Comparison of ENCODE assay signal across 19 cellular contexts in the genomic region with DNA sequence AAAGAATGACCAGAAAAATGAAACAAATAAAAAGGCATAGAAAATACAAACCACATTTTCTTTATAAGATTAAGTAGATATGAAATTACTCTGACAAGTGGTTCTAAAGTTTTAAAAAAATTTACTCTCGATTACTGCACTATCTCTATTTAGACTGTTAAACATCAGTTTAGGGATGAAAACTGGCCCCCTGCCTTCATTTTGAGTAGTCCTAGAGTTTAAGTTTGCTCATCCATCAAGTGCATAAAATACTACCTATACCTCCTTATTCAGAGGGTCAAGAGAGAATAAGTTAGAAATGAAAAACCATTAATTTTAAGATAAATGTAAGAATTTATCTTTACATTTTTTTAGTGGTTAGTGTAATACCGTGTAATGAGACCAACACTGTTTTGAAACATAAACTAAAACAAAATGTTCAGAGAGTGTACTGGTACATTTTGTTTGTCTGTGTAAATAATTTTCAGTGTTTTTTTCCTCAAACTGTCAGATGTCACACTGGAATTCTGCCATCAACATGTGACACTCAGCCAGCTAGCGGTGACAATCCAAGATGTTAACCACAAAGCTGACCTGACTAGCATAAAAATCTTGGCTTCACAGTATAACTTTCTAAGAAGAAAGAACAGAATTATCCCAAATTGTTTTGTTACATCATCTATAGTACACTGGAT.
DNase-seq lines count a peak whose midpoint lies in the region; FAIRE-seq and TF ChIP-seq lines count a peak whose summit lies in the region.
"Had no signal": no experiment of that assay in that cellular context is flagged by ENCODE, and none has a peak within 500 bp of the region (broad histone marks: within the 10 kb centered on the region; RNA-seq: fewer than 3 reads in every experiment).

No MANE protein-coding gene starts in this region.

- H4K20me1 ChIP-seq in SU-DHL-6 (ENCODE audit: low read depth, low read length) (no peaks in the 10 kb centered on the region), smooth muscle cell (ENCODE audit: low read depth) (no peaks in the 10 kb centered on the region)

- no peaks in the 10 kb centered on the region for H3K9me2 ChIP-seq in SU-DHL-6 (replicated peaks; ENCODE audit: insufficient read depth, low read length)

- no peak for DNase-seq in frontal cortex (ENCODE audit: low spot score in 2 of 2)
- peak; percentile 51 for DNase-seq in medulla oblongata (ENCODE audit: extremely low spot score)
- DNase-seq in substantia nigra (lab: John Stamatoyannopoulos, UW) = peak in 19 of 49 donors; percentile 0 to 22 (median 6)
- DNase-seq in smooth muscle cell (lab: John Stamatoyannopoulos, UW; ENCODE audit: unreplicated experiment) = no peak
- no peak for DNase-seq in stimulated activated CD4-positive, alpha-beta T cell treated with anti-CD3 and anti-CD28 coated beads, Interleukin-4, amount 100 ng/mL, for 24 hours
- DNase-seq in MV-4-11 (lab: John Stamatoyannopoulos, UW) = no peak
- DNase-seq in right atrium auricular region (ENCODE audit: low spot score) = no peak
- DNase-seq: CD8-positive, alpha-beta memory T cell; HFFc6; NCI-H187; NCI-H2107; NCI-H2227 treated with DMSO at 0.1 percent for 48 hours; NCI-H524; NCI-H82; SHP77 treated with DMSO at 0.1 percent for 48 hours had no signal

- TF ChIP-seq CTCF in SU-DHL-6 (IDR thresholded peaks at IDR 0.05; ENCODE audit: insufficient read depth, low read length, poor library complexity, severe bottlenecking) (no peak), smooth muscle cell (IDR thresholded peaks at IDR 0.05; ENCODE audit: borderline replicate concordance, insufficient read depth, poor library complexity, severe bottlenecking) (no peak), right atrium auricular region (IDR thresholded peaks at IDR 0.05) (no peak)

- H3K27ac ChIP-seq in SU-DHL-6 (ENCODE audit: low read depth, low read length) (no peak overlapping the region), substantia nigra (ENCODE audit: low read depth, low read length, poor library complexity, severe bottlenecking) (peak overlapping the region; percentile 59), smooth muscle cell (ENCODE audit: low read depth) (no peak overlapping the region), right atrium auricular region (no peak overlapping the region)
- H3K27ac ChIP-seq: KMS-11 had no signal

- H3K9ac ChIP-seq in SU-DHL-6 (ENCODE audit: low read length) = no peak overlapping the region
- no peak overlapping the region for H3K9ac ChIP-seq in smooth muscle cell (ENCODE audit: low read depth)
- H3K9ac ChIP-seq: KMS-11 had no signal

- no peak overlapping the region for H3K4me2 ChIP-seq in SU-DHL-6 (ENCODE audit: low read depth, low read length, poor library complexity, severe bottlenecking)
- no peak overlapping the region for H3K4me2 ChIP-seq in smooth muscle cell
- H3K4me2 ChIP-seq: KMS-11 had no signal

- H3K4me1 ChIP-seq in smooth muscle cell (ENCODE audit: low read depth) (no peaks in the 10 kb centered on the region), right atrium auricular region (no peaks in the 10 kb centered on the region)

- H3F3A ChIP-seq in SU-DHL-6 (ENCODE audit: insufficient read depth) = no peaks in the 10 kb centered on the region
- no peaks in the 10 kb centered on the region for H3F3A ChIP-seq in smooth muscle cell (ENCODE audit: low read depth)

- no peaks in the 10 kb centered on the region for H3K9me3 ChIP-seq in SU-DHL-6 (ENCODE audit: insufficient read depth, low read length)
- no peaks in the 10 kb centered on the region for H3K9me3 ChIP-seq in smooth muscle cell (replicated peaks; ENCODE audit: low read depth)
- no peaks in the 10 kb centered on the region for H3K9me3 ChIP-seq in right atrium auricular region

- H2AFZ ChIP-seq in SU-DHL-6 (ENCODE audit: low read depth, low read length, severe bottlenecking) (peak overlapping the region; percentile 73), smooth muscle cell (ENCODE audit: low read depth) (no peak overlapping the region)

- WGBS in smooth muscle cell (ENCODE audit: low lambda C conversion rate) = 94% methylated on average over 3 of the region's 3 CpGs

- FAIRE-seq in frontal cortex (lab: Jason Lieb, UNC) = peak; percentile 66
- FAIRE-seq: GM12892, H54 had no signal

- H3K27me3 ChIP-seq in SU-DHL-6 (ENCODE audit: low read length) = no peaks in the 10 kb centered on the region
- no peaks in the 10 kb centered on the region for H3K27me3 ChIP-seq in smooth muscle cell (ENCODE audit: low read depth)
- no peaks in the 10 kb centered on the region for H3K27me3 ChIP-seq in right atrium auricular region

- H3K36me3 ChIP-seq in SU-DHL-6 (ENCODE audit: low read length) = no peaks in the 10 kb centered on the region
- H3K36me3 ChIP-seq in smooth muscle cell (ENCODE audit: low read depth) = no peaks in the 10 kb centered on the region
- no peaks in the 10 kb centered on the region for H3K36me3 ChIP-seq in right atrium auricular region

- H3K4me3 ChIP-seq in SU-DHL-6 (ENCODE audit: insufficient read depth, low read length, poor library complexity, severe bottlenecking) (no peak overlapping the region), smooth muscle cell (no peak overlapping the region), right atrium auricular region (no peak overlapping the region)

- H3K79me2 ChIP-seq in SU-DHL-6 (ENCODE audit: insufficient read depth, low read length) (no peaks in the 10 kb centered on the region), smooth muscle cell (ENCODE audit: low read depth) (no peaks in the 10 kb centered on the region)
